ENCODE assay signal across 28 cellular contexts in the genomic region with DNA sequence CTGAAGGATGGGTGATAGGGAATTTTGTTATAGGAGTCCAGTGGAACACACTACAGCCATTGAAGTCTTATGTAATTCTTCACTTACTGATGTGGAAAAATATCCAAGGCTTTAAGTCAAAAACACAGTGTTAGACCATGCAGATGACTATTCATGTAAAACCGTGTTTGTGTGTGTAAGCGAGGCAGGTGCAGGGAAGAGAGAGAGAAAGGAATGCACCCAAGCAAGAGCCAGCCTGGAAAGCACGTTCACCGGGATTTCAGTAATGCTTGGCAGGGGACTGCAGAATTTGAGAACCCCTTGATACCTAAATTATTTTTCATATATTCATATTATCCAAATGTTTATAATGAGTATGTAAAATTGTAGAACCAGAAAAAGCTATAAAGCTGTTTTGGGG.
"Had no signal": no experiment of that assay in that cellular context is flagged by ENCODE, and none has a peak within 500 bp of the region (broad histone marks: within the 10 kb centered on the region; RNA-seq: fewer than 3 reads in every experiment).

No MANE protein-coding gene starts in this region.

- H3K27ac ChIP-seq: adrenal gland, breast epithelium, RWPE1 had no signal

- DNase-seq: activated CD4-positive, alpha-beta T cell treated with anti-CD3 and anti-CD28 coated beads for 36 hours; activated CD4-positive, alpha-beta T cell treated with anti-CD3 and anti-CD28 coated beads, Interleukin-2, amount 10 ng/mL, durations not matched to agents 7 days and 5 days; activated CD4-positive, alpha-beta T cell treated with anti-CD3 and anti-CD28 coated beads, Interleukin-2, amount 50 U/mL, for 48 hours; activated CD8-positive, alpha-beta T cell treated with anti-CD3 and anti-CD28 coated beads, Interleukin-2, amount 10 ng/mL, durations not matched to agents 7 days and 5 days; activated gamma-delta T cell treated with Interleukin-2 at 50 U/mL for 16 hours; activated naive CD4-positive, alpha-beta T cell treated with anti-CD3 and anti-CD28 coated beads for 36 hours; activated T-cell treated with anti-CD3 and anti-CD28 coated beads, Interleukin-2, amount 50 U/mL, for 24 hours; adrenal gland; body of pancreas; NCI-H1092 treated with DMSO at 0.1 percent for 48 hours; NCI-H1417; NCI-H146; NCI-H187; NCI-H2081; NCI-H226; NCI-H524 treated with DMSO at 0.1 percent for 48 hours; PC-3; Right ventricle myocardium superior; SW 1271; T1000 had no signal

- FAIRE-seq: astrocyte, K562, RCC 7860 had no signal

- H3K9me3 ChIP-seq: adrenal gland, body of pancreas, breast epithelium had no signal

- H3K9me3 Mint-ChIP-seq: activated CD4-positive, alpha-beta T cell treated with anti-CD3 and anti-CD28 coated beads, Interleukin-2, amount 10 ng/mL, durations not matched to agents 7 days and 5 days; activated naive CD4-positive, alpha-beta T cell treated with anti-CD3 and anti-CD28 coated beads for 36 hours; activated naive CD4-positive, alpha-beta T cell treated with anti-CD3 and anti-CD28 coated beads, Interleukin-2, amount 50 U/mL, for 72 hours; activated T-cell treated with anti-CD3 and anti-CD28 coated beads, Interleukin-2, amount 50 U/mL, for 24 hours; activated T-helper 1 cell treated with anti-CD3 and anti-CD28 coated beads, Interleukin-12 subunit alpha, Interleukin-12 subunit beta, Interleukin-2, Interleukin-4 antibody, amounts not matched to agents 30 ng/mL and 10 ng/mL and 1 ng/mL, durations not matched to agents 14 hours and 24 hours and 36 hours; WTC11 had no signal

- H3K27me3 Mint-ChIP-seq: activated CD4-positive, alpha-beta T cell treated with anti-CD3 and anti-CD28 coated beads for 36 hours; activated CD4-positive, alpha-beta T cell treated with anti-CD3 and anti-CD28 coated beads, Interleukin-2, amount 10 ng/mL, durations not matched to agents 7 days and 5 days; activated T-cell treated with anti-CD3 and anti-CD28 coated beads, Interleukin-2, amount 50 U/mL, for 24 hours had no signal

- H3K27ac Mint-ChIP-seq: activated CD4-positive, alpha-beta T cell treated with anti-CD3 and anti-CD28 coated beads for 36 hours; activated CD4-positive, alpha-beta T cell treated with anti-CD3 and anti-CD28 coated beads, Interleukin-2, amount 10 ng/mL, durations not matched to agents 7 days and 5 days; activated CD8-positive, alpha-beta T cell treated with anti-CD3 and anti-CD28 coated beads, Interleukin-2, amount 10 ng/mL, durations not matched to agents 7 days and 5 days; activated naive CD4-positive, alpha-beta T cell treated with anti-CD3 and anti-CD28 coated beads for 36 hours; activated naive CD4-positive, alpha-beta T cell treated with anti-CD3 and anti-CD28 coated beads, Interleukin-2, amount 50 U/mL, for 72 hours; activated T-cell treated with anti-CD3 and anti-CD28 coated beads, Interleukin-2, amount 50 U/mL, for 24 hours; activated T-helper 1 cell treated with anti-CD3 and anti-CD28 coated beads, Interleukin-12 subunit alpha, Interleukin-12 subunit beta, Interleukin-2, Interleukin-4 antibody, amounts not matched to agents 30 ng/mL and 10 ng/mL and 1 ng/mL, durations not matched to agents 14 hours and 24 hours and 36 hours; WTC11 had no signal

- H3K27me3 ChIP-seq: adrenal gland, body of pancreas, breast epithelium had no signal

- H3K4me3 Mint-ChIP-seq: activated CD4-positive, alpha-beta T cell treated with anti-CD3 and anti-CD28 coated beads for 36 hours; activated CD4-positive, alpha-beta T cell treated with anti-CD3 and anti-CD28 coated beads, Interleukin-2, amount 10 ng/mL, durations not matched to agents 7 days and 5 days; activated CD8-positive, alpha-beta T cell treated with anti-CD3 and anti-CD28 coated beads, Interleukin-2, amount 10 ng/mL, durations not matched to agents 7 days and 5 days; activated naive CD4-positive, alpha-beta T cell treated with anti-CD3 and anti-CD28 coated beads for 36 hours; activated T-cell treated with anti-CD3 and anti-CD28 coated beads, Interleukin-2, amount 50 U/mL, for 24 hours; activated T-helper 1 cell treated with anti-CD3 and anti-CD28 coated beads, Interleukin-12 subunit alpha, Interleukin-12 subunit beta, Interleukin-2, Interleukin-4 antibody, amounts not matched to agents 30 ng/mL and 10 ng/mL and 1 ng/mL, durations not matched to agents 14 hours and 24 hours and 36 hours; WTC11 had no signal

- H3K36me3 Mint-ChIP-seq: activated naive CD4-positive, alpha-beta T cell treated with anti-CD3 and anti-CD28 coated beads, Interleukin-2, amount 50 U/mL, for 72 hours; WTC11 had no signal

- H3K4me1 ChIP-seq: breast epithelium had no signal
